ENCODE assay signal across 25 cellular contexts in the genomic region with DNA sequence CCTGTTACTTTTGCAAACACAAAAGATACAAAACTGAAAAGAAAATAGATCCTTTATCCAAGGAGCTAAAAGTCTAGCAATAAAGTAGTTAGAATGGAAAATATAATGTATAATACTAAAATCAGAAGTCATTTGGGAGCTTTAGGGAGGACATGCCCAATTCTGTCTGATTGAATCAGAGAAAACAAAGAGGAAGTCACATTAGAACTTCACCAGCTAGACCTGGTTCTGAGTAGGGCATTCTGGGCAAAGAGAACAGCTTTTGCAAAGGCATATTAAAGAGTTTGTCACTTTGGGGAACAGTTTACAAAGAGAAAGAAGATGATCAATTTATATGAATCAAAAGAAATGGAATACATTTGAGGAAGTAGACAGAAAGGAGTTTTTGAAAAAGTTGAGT.
"Had no signal": no experiment of that assay in that cellular context is flagged by ENCODE, and none has a peak within 500 bp of the region (broad histone marks: within the 10 kb centered on the region; RNA-seq: fewer than 3 reads in every experiment).

No MANE protein-coding gene starts in this region.

- DNase-seq: activated CD4-positive, CD25-positive, alpha-beta regulatory T cell treated with anti-CD3 and anti-CD28 coated beads, Interleukin-2, amount 50 U/mL, for 72 hours; activated effector memory CD4-positive, alpha-beta T cell treated with Interleukin-2 at 50 U/mL for 16 hours; activated T-cell treated with anti-CD3 and anti-CD28 coated beads, Interleukin-2, amount 50 U/mL, for 1 hour; adrenal gland; brain microvascular endothelial cell; caudate nucleus; dermis blood vessel endothelial cell; effector CD8-positive, alpha-beta T cell; erythroblast; foreskin fibroblast; kidney; lower lobe of right lung; mesendoderm; mucosa of descending colon; nucleus accumbens; right cardiac atrium; stimulated activated CD4-positive, alpha-beta T cell treated with anti-CD3 and anti-CD28 coated beads, Interleukin-4, amount 100 ng/mL, for 24 hours; substantia nigra; SW 1271; tibial artery; WERI-Rb-1 had no signal

- FAIRE-seq: kidney, TTC549 had no signal

- H3K36me3 Mint-ChIP-seq: activated naive CD8-positive, alpha-beta T cell had no signal

- ATAC-seq: lower lobe of right lung, mucosa of descending colon, right cardiac atrium had no signal

- H3K9me3 Mint-ChIP-seq: stimulated activated naive CD8-positive, alpha-beta T cell treated with anti-CD3 and anti-CD28 coated beads, Interleukin-15, Interleukin-2, amounts not matched to agents 100 ng/mL and 50 ng/mL, for 24 hours had no signal

- H3K4me3 Mint-ChIP-seq: activated naive CD8-positive, alpha-beta T cell had no signal

- H3K9me3 ChIP-seq: adrenal gland, ascending aorta, lower lobe of right lung, mucosa of descending colon, tibial artery had no signal
